8 cellular contexts compared by ENCODE assay signal in the genomic region with DNA sequence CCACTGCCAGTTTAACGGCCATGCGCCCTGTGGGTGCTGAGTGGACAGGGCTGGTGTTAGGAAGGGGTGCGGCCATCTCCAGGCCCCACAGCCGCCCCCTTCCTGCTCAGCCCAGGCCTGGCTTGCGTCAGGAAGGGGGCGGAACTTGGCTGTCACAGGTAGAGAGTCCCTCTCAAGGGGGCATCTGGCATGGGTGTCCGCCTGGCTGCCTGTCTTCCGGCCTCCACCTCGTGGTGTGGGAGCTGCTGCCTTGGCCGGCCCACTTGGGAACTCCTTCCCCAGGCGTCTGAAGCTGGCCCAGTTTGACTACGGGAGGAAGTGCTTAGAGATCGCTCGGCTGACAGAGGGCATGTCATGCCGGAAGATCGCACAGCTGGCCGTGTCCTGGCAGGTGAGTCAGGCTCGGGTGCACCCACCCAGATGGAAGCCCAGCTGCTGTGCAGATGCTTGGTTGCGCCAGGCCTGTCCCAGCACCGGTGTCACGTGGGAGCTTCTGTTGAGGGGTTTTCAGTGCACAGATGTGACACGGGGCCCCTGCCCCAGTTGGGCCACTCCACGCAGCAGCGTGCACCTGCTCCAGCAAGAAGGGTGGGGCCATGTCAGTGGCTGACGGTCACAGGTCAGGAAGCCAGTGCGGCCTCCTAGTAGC. TPM values are rescaled to one million over a fixed set of nuclear protein-coding genes. Genes with fewer than 3 reads are reported as not detected.
DNase-seq lines count a peak whose midpoint lies in the region; ATAC-seq and TF ChIP-seq lines count a peak whose summit lies in the region.

No MANE protein-coding gene starts in this region.

- ATAC-seq in GM18867 (IDR thresholded peaks at IDR 0.05; ENCODE audit: unreplicated experiment) (peak; percentile 59), GM21717 (IDR thresholded peaks at IDR 0.05; ENCODE audit: unreplicated experiment) (no peak), HG02840 (IDR thresholded peaks at IDR 0.05; ENCODE audit: low FRiP score, unreplicated experiment) (no peak)

- DNase-seq in AG20443 (ENCODE audit: low spot score) (peak; percentile 40), SK-N-SH (peak; percentile 85), NCI-H2081 (lab: John Stamatoyannopoulos, UW) (no peak)
- no peak for DNase-seq in activated CD4-positive, alpha-beta T cell treated with anti-CD3 and anti-CD28 coated beads, Interleukin-2, amount 50 U/mL, for 4 hours

- no peak for TF ChIP-seq EP300 in SK-N-SH (IDR thresholded peaks at IDR 0.05; ENCODE audit: borderline replicate concordance in 1 of 2, low read depth in 1 of 2, low read length in 1 of 2)

- CTCF ChIA-PET in SK-N-SH (lab: Yijun Ruan, JAX), result interaction anchor here (0.8 to 1.3 kb wide), 2 partner anchors 37 to 42 kb away, joined by 3 to 4 read pairs; no protein-coding TSS in a partner anchor

- H3K27ac ChIP-seq in SK-N-SH (ENCODE audit: low read depth in 2 of 2, low read length in 1 of 2), result peak overlapping the region in 1 of 2 experiments; percentile 48; a peak in 1 of 4 replicates

- POLR2A ChIA-PET in SK-N-SH (lab: Yijun Ruan, JAX), result no interaction called here

- H3K4me1 ChIP-seq in SK-N-SH (ENCODE audit: control insufficient read depth in 1 of 2, insufficient read depth in 2 of 2, low read depth in 1 of 2, low read length in 1 of 2) (peaks cover 0 to 13% of the 10 kb centered on the region in 2 experiments; a peak in 1 of 4 replicates), iPS-15b (ENCODE audit: control insufficient read depth, insufficient read depth, low read length) (no peaks in the 10 kb centered on the region)

- H3K27me3 ChIP-seq in SK-N-SH (ENCODE audit: insufficient read depth), result no peaks in the 10 kb centered on the region
- H3K27me3 ChIP-seq in iPS-15b (ENCODE audit: control insufficient read depth, insufficient read depth, low read length), result no peaks in the 10 kb centered on the region

- no peaks in the 10 kb centered on the region for H3K9me3 ChIP-seq in SK-N-SH
- no peaks in the 10 kb centered on the region for H3K9me3 ChIP-seq in iPS-15b (ENCODE audit: control insufficient read depth, insufficient read depth, low read length)

- H3K9me2 ChIP-seq in SK-N-SH, result no peaks in the 10 kb centered on the region

- H3K79me2 ChIP-seq in SK-N-SH (ENCODE audit: insufficient read depth), result no peaks in the 10 kb centered on the region

- H3K36me3 ChIP-seq in SK-N-SH (replicated peaks in 1 of 2; ENCODE audit: control insufficient read depth in 1 of 2, insufficient read depth in 2 of 2, low read length in 1 of 2), result no peaks in the 10 kb centered on the region
- H3K36me3 ChIP-seq in iPS-15b (ENCODE audit: control insufficient read depth, insufficient read depth, low read length), result no peaks in the 10 kb centered on the region

- TF ChIP-seq CTCF in SK-N-SH (IDR thresholded peaks at IDR 0.05), result no peak

- no peaks in the 10 kb centered on the region for H4K20me1 ChIP-seq in SK-N-SH (ENCODE audit: insufficient read depth)

- H3K4me3 ChIP-seq in SK-N-SH (ENCODE audit: low read depth in 2 of 2, low read length in 1 of 2) (no peak overlapping the region), iPS-15b (ENCODE audit: low read depth, low read length) (no peak overlapping the region)

- H3K9ac ChIP-seq in SK-N-SH (no peak overlapping the region), iPS-15b (ENCODE audit: low read depth, low read length) (peak overlapping the region; percentile 24)

- no peak overlapping the region for H3K4me2 ChIP-seq in SK-N-SH

- H2AFZ ChIP-seq in SK-N-SH (ENCODE audit: low read depth), result no peak overlapping the region

- TF ChIP-seq RAD21 in SK-N-SH (IDR thresholded peaks at IDR 0.05; ENCODE audit: low read length), result no peak

- H3F3A ChIP-seq in SK-N-SH (replicated peaks; ENCODE audit: insufficient read depth), result no peaks in the 10 kb centered on the region

- WGBS in SK-N-SH (ENCODE audit: low lambda C conversion rate), result 69% methylated on average over 3 of the region's 26 CpGs

TF ChIP-seq in SK-N-SH, 30 proteins besides CTCF, POLR2A, EP300 and RAD21:
- TF ChIP-seq, protein P1, sequence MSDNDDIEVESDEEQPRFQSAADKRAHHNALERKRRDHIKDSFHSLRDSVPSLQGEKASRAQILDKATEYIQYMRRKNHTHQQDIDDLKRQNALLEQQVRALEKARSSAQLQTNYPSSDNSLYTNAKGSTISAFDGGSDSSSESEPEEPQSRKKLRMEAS (IDR thresholded peaks at IDR 0.05; ENCODE audit: low read depth), result no peak
- TF ChIP-seq MXI1 (IDR thresholded peaks at IDR 0.05; ENCODE audit: low read depth, low read length), result peak; percentile 34; the same call in 1 of the 2 replicates
- TF ChIP-seq, protein P2, sequence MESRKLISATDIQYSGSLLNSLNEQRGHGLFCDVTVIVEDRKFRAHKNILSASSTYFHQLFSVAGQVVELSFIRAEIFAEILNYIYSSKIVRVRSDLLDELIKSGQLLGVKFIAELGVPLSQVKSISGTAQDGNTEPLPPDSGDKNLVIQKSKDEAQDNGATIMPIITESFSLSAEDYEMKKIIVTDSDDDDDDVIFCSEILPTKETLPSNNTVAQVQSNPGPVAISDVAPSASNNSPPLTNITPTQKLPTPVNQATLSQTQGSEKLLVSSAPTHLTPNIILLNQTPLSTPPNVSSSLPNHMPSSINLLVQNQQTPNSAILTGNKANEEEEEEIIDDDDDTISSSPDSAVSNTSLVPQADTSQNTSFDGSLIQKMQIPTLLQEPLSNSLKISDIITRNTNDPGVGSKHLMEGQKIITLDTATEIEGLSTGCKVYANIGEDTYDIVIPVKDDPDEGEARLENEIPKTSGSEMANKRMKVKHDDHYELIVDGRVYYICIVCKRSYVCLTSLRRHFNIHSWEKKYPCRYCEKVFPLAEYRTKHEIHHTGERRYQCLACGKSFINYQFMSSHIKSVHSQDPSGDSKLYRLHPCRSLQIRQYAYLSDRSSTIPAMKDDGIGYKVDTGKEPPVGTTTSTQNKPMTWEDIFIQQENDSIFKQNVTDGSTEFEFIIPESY (IDR thresholded peaks at IDR 0.05; ENCODE audit: borderline replicate concordance, low read depth), result no peak
- TF ChIP-seq CHD2 (IDR thresholded peaks at IDR 0.05; ENCODE audit: low read length, partially characterized antibody), result no peak

RNA-seq across cellular contexts. Expression of a gene that starts 9.1 kb away (rescaled TPM):
- polyA plus RNA-seq in SK-N-SH (2012; rRNA removed), result 47.6 and 71.6 TPM in 2 replicates
- polyA plus RNA-seq in SK-N-SH (2012; cell fraction: cytosol; rRNA removed), result 13.5 and 13.8 TPM in 2 replicates
- 255 and 261 TPM in 2 replicates for polyA plus RNA-seq in SK-N-SH (2012; cell fraction: nucleus; rRNA removed)

RNA-seq across cellular contexts. Expression of a gene that starts 13.0 kb away (rescaled TPM):
- polyA plus RNA-seq in SK-N-SH (2012; rRNA removed), result 0.38 and 0.49 TPM in 2 replicates
- polyA plus RNA-seq in SK-N-SH (2012; cell fraction: cytosol; rRNA removed), result 0.22 and 0.27 TPM in 2 replicates
- polyA plus RNA-seq in SK-N-SH (2012; cell fraction: nucleus; rRNA removed), result 0.37 and 0.52 TPM in 2 replicates

RNA-seq across cellular contexts. Expression of a gene that starts 27.0 kb away (rescaled TPM):
- polyA plus RNA-seq in SK-N-SH (2012; rRNA removed), result 5.3 and 7.4 TPM in 2 replicates
- 3.2 and 5.0 TPM in 2 replicates for polyA plus RNA-seq in SK-N-SH (2012; cell fraction: cytosol; rRNA removed)
- 5.7 and 8.5 TPM in 2 replicates for polyA plus RNA-seq in SK-N-SH (2012; cell fraction: nucleus; rRNA removed)

RNA-seq across cellular contexts. Expression of a gene that starts 41.4 kb away (rescaled TPM):
- polyA plus RNA-seq in SK-N-SH (2012; rRNA removed), result 0.06 and 0.07 TPM in 2 replicates
- polyA plus RNA-seq in SK-N-SH (2012; cell fraction: cytosol; rRNA removed), result 0.04 and 0.05 TPM in 2 replicates
- 0.43 and 0.46 TPM in 2 replicates for polyA plus RNA-seq in SK-N-SH (2012; cell fraction: nucleus; rRNA removed)

RNA-seq across cellular contexts. Expression of a gene that starts 49.5 kb away (rescaled TPM):
- polyA plus RNA-seq in SK-N-SH (2012; rRNA removed), result 34.1 and 40.2 TPM in 2 replicates
- 17.6 and 25.1 TPM in 2 replicates for polyA plus RNA-seq in SK-N-SH (2012; cell fraction: cytosol; rRNA removed)
- 85.0 and 87.9 TPM in 2 replicates for polyA plus RNA-seq in SK-N-SH (2012; cell fraction: nucleus; rRNA removed)

Comparison
In these comparisons a context has a peak if more than half of its experiments do, and no peak if none do; other contexts are left out.
1. DNase-seq: peak in AG20443 (single experiment) and SK-N-SH (single experiment); none in NCI-H2081 (0 of 2) and activated CD4-positive, alpha-beta T cell treated with anti-CD3 and anti-CD28 coated beads, Interleukin-2, amount 50 U/mL, for 4 hours (0 of 2).